Comparison of ENCODE assay signal across 12 cellular contexts in genomic region chr7:66152538-66153191, GRCh38. TPM values are rescaled to one million over a fixed set of nuclear protein-coding genes. Genes with fewer than 3 reads are reported as not detected.
A peak's percentile ranks its signal among the peaks of the same experiment; 100 is the strongest.
DNase-seq lines count a peak whose midpoint lies in the region; ATAC-seq and TF ChIP-seq lines count a peak whose summit lies in the region.
"Had no signal": no experiment of that assay in that cellular context is flagged by ENCODE, and none has a peak within 500 bp of the region (broad histone marks: within the 10 kb centered on the region; RNA-seq: fewer than 3 reads in every experiment).

No MANE protein-coding gene starts in this region.

- H3K27ac ChIP-seq in muscle layer of duodenum (ENCODE audit: low read length), result peak overlapping the region; percentile 43
- no peak overlapping the region for H3K27ac ChIP-seq in naive thymus-derived CD4-positive, alpha-beta T cell (ENCODE audit: low read depth, low read length)

- H3K27me3 Mint-ChIP-seq in natural killer cell (ENCODE audit: low read depth in 2 of 2), result no peaks in the 10 kb centered on the region
- H3K27me3 Mint-ChIP-seq in natural killer cell treated with Interleukin-12 subunit alpha and Interleukin-12 subunit beta and Interleukin-15 and Interleukin-18, amount 100 ng/mL, for 72 hours, result no peaks in the 10 kb centered on the region
- H3K27me3 Mint-ChIP-seq in naive thymus-derived CD4-positive, alpha-beta T cell, result no peaks in the 10 kb centered on the region

- no peaks in the 10 kb centered on the region for H3K9me3 Mint-ChIP-seq in natural killer cell
- H3K9me3 Mint-ChIP-seq in natural killer cell treated with Interleukin-12 subunit alpha and Interleukin-12 subunit beta and Interleukin-15 and Interleukin-18, amount 100 ng/mL, for 72 hours, result no peaks in the 10 kb centered on the region
- H3K9me3 Mint-ChIP-seq in naive thymus-derived CD4-positive, alpha-beta T cell, result peaks cover 0 to 9% (median 0%) of the 10 kb centered on the region in 11 donors

- H3K27ac Mint-ChIP-seq in natural killer cell, result peak overlapping the region; percentile 86 to 95
- H3K27ac Mint-ChIP-seq in natural killer cell treated with Interleukin-12 subunit alpha and Interleukin-12 subunit beta and Interleukin-15 and Interleukin-18, amount 100 ng/mL, for 72 hours, result peak overlapping the region in 1 of 2 donors; percentile 77
- H3K27ac Mint-ChIP-seq in naive thymus-derived CD4-positive, alpha-beta T cell, result peak overlapping the region in 2 of 9 donors; percentile 14 to 51

- H3K9me3 ChIP-seq in muscle layer of duodenum (ENCODE audit: control insufficient read depth in 1 of 2, low read length in 2 of 2), result no peaks in the 10 kb centered on the region
- H3K9me3 ChIP-seq in naive thymus-derived CD4-positive, alpha-beta T cell (ENCODE audit: control insufficient read depth in 2 of 3, low read length in 3 of 3), result no peaks in the 10 kb centered on the region
- H3K9me3 ChIP-seq: thoracic aorta had no signal

- DNase-seq in natural killer cell (no peak), fibroblast of villous mesenchyme (ENCODE audit: low read depth) (no peak), HCEC 1CT (no peak), NCI-H2196 treated with DMSO at 0.1 percent for 48 hours (lab: John Stamatoyannopoulos, UW; ENCODE audit: unreplicated experiment) (no peak)
- no peak for DNase-seq in natural killer cell treated with Interleukin-12 subunit alpha and Interleukin-12 subunit beta and Interleukin-15 and Interleukin-18, amount 100 ng/mL, for 72 hours (ENCODE audit: low spot score)
- DNase-seq in naive thymus-derived CD4-positive, alpha-beta T cell, result no peak
- DNase-seq: activated CD4-positive, alpha-beta T cell treated with anti-CD3 and anti-CD28 coated beads, Interleukin-2, amount 50 U/mL, for 4 hours; NCI-H1436 treated with DMSO at 0.1 percent for 48 hours; stimulated activated CD4-positive, alpha-beta T cell treated with anti-CD3 and anti-CD28 coated beads, Interleukin-12 subunit alpha, Interleukin-12 subunit beta, amount 100 ng/mL, for 4 hours had no signal

- peaks cover 7 to 20% of the 10 kb centered on the region in 2 donors for H3K4me1 ChIP-seq in muscle layer of duodenum (ENCODE audit: control insufficient read depth in 1 of 2, insufficient read depth in 2 of 2, low read length in 2 of 2)
- H3K4me1 ChIP-seq in naive thymus-derived CD4-positive, alpha-beta T cell (ENCODE audit: control insufficient read depth in 2 of 2, insufficient read depth in 2 of 2, low read length in 2 of 2), result no peaks in the 10 kb centered on the region

- intact Hi-C loops in natural killer cell (cut with micrococcal nuclease), result no loop called here
- intact Hi-C loops in naive thymus-derived CD4-positive, alpha-beta T cell (cut with micrococcal nuclease), result no loop called here

- H3K4me3 ChIP-seq in fibroblast of villous mesenchyme (ENCODE audit: low read depth, low read length) (peak overlapping the region; percentile 9), muscle layer of duodenum (ENCODE audit: low read depth in 1 of 2, low read length in 2 of 2) (no peak overlapping the region)
- no peak overlapping the region for H3K4me3 ChIP-seq in naive thymus-derived CD4-positive, alpha-beta T cell (ENCODE audit: low read length)

- TF ChIP-seq CTCF in natural killer cell (IDR thresholded peaks at IDR 0.05) (no peak), fibroblast of villous mesenchyme (IDR thresholded peaks at IDR 0.05; ENCODE audit: insufficient read depth, low read depth, low read length) (no peak)

- peaks cover 34 to 36% of the 10 kb centered on the region in 2 donors for H3K4me1 Mint-ChIP-seq in natural killer cell
- H3K4me1 Mint-ChIP-seq in natural killer cell treated with Interleukin-12 subunit alpha and Interleukin-12 subunit beta and Interleukin-15 and Interleukin-18, amount 100 ng/mL, for 72 hours (ENCODE audit: low read depth in 2 of 2), result peaks cover 23 to 24% of the 10 kb centered on the region in 2 donors
- peaks cover 0 to 29% (median 22%) of the 10 kb centered on the region in 7 donors for H3K4me1 Mint-ChIP-seq in naive thymus-derived CD4-positive, alpha-beta T cell

- peaks cover 9 to 48% of the 10 kb centered on the region in 2 donors for H3K36me3 ChIP-seq in muscle layer of duodenum (ENCODE audit: control insufficient read depth in 1 of 2, insufficient read depth in 2 of 2, low read length in 2 of 2)
- peaks cover 11 to 59% (median 14%) of the 10 kb centered on the region in 3 experiments for H3K36me3 ChIP-seq in naive thymus-derived CD4-positive, alpha-beta T cell (ENCODE audit: control insufficient read depth in 2 of 3, insufficient read depth in 3 of 3, low read length in 3 of 3)

- POLR2A ChIA-PET in naive thymus-derived CD4-positive, alpha-beta T cell (lab: Charles Lee), result no interaction called here

- H3K36me3 Mint-ChIP-seq in natural killer cell, result no peaks in the 10 kb centered on the region
- peaks cover 12% of the 10 kb centered on the region for H3K36me3 Mint-ChIP-seq in natural killer cell treated with Interleukin-12 subunit alpha and Interleukin-12 subunit beta and Interleukin-15 and Interleukin-18, amount 100 ng/mL, for 72 hours
- H3K36me3 Mint-ChIP-seq in naive thymus-derived CD4-positive, alpha-beta T cell, result peaks cover 10 to 64% (median 34%) of the 10 kb centered on the region in 5 donors

- CTCF ChIA-PET in naive thymus-derived CD4-positive, alpha-beta T cell (lab: Charles Lee), result no interaction called here

- no peaks in the 10 kb centered on the region for H3K27me3 ChIP-seq in muscle layer of duodenum (ENCODE audit: low read depth, low read length)
- no peaks in the 10 kb centered on the region for H3K27me3 ChIP-seq in naive thymus-derived CD4-positive, alpha-beta T cell (ENCODE audit: control insufficient read depth in 2 of 2, insufficient read depth in 2 of 2, low read length in 2 of 2)

- H3K4me3 Mint-ChIP-seq in natural killer cell, result peak overlapping the region; percentile 73
- H3K4me3 Mint-ChIP-seq in natural killer cell treated with Interleukin-12 subunit alpha and Interleukin-12 subunit beta and Interleukin-15 and Interleukin-18, amount 100 ng/mL, for 72 hours, result no peak overlapping the region
- no peak overlapping the region for H3K4me3 Mint-ChIP-seq in naive thymus-derived CD4-positive, alpha-beta T cell

- ATAC-seq in natural killer cell (no peak), HG02885 (IDR thresholded peaks at IDR 0.05; ENCODE audit: poor library complexity, unreplicated experiment) (no peak)
- no peak for ATAC-seq in natural killer cell treated with Interleukin-12 subunit alpha and Interleukin-12 subunit beta and Interleukin-15 and Interleukin-18, amount 100 ng/mL, for 72 hours
- ATAC-seq in naive thymus-derived CD4-positive, alpha-beta T cell, result no peak

RNA-seq across cellular contexts. Expression of gene CRCP, which starts 38.0 kb away (rescaled TPM):
- total RNA-seq in natural killer cell (10 to 100 TPM; 67.5 to 72.1 (median 68.0) TPM), fibroblast of villous mesenchyme (47.4 and 53.1 TPM in 2 replicates)
- 10 to 100 TPM; 45.8 to 54.7 TPM for total RNA-seq in natural killer cell treated with Interleukin-12 subunit alpha and Interleukin-12 subunit beta and Interleukin-15 and Interleukin-18, amount 100 ng/mL, for 72 hours
- 10 to 100 TPM; 29.8 to 37.9 (median 34.0) TPM for total RNA-seq in naive thymus-derived CD4-positive, alpha-beta T cell
- 10 to 100 TPM; 27.3 to 32.1 TPM for polyA plus RNA-seq in naive thymus-derived CD4-positive, alpha-beta T cell

RNA-seq across cellular contexts. Expression of gene TPST1, which starts 52.5 kb away (rescaled TPM):
- 10 to 100 TPM; 10.4 to 17.3 (median 14.3) TPM for total RNA-seq in natural killer cell
- total RNA-seq in natural killer cell treated with Interleukin-12 subunit alpha and Interleukin-12 subunit beta and Interleukin-15 and Interleukin-18, amount 100 ng/mL, for 72 hours, result 1 to 10 TPM; 4.2 to 4.6 TPM
- 131 TPM in 2 replicates for total RNA-seq in fibroblast of villous mesenchyme
- total RNA-seq in naive thymus-derived CD4-positive, alpha-beta T cell, result 1 to 10 TPM in 4 of 5 experiments, under 1 TPM in 1; 0.70 to 5.0 (median 2.7) TPM
- polyA plus RNA-seq in naive thymus-derived CD4-positive, alpha-beta T cell, result 1 to 10 TPM; 2.2 to 5.5 TPM
